Comparison of ENCODE assay signal across 23 cellular contexts in the genomic region with DNA sequence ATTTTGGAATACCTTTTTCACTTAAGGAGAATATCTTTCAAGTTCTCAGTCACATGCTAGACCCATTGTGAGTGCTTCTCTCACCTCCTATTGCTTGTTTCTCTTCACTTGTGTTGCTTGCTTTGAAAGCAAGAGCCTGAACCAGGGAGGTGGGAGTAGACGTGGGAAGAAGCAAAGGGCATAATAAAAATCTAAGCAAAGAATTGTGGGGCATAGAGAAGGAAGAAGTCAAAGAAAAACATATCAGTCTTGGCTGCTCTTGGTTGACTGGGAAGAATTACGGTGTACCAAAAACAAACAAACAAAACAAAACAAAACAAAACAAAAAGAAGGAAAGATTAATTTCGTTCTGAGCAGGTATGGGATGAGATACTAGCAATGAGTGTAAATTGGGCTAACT. TPM values are rescaled to one million over a fixed set of nuclear protein-coding genes. Genes with fewer than 3 reads are reported as not detected.
A peak's percentile ranks its signal among the peaks of the same experiment; 100 is the strongest.
DNase-seq lines count a peak whose midpoint lies in the region; ATAC-seq and TF ChIP-seq lines count a peak whose summit lies in the region.
"Had no signal": no experiment of that assay in that cellular context is flagged by ENCODE, and none has a peak within 500 bp of the region (broad histone marks: within the 10 kb centered on the region; RNA-seq: fewer than 3 reads in every experiment).

No MANE protein-coding gene starts in this region.

- H3K27ac Mint-ChIP-seq in activated T-helper 1 cell treated with anti-CD3 and anti-CD28 coated beads, Interleukin-12 subunit alpha, Interleukin-12 subunit beta, Interleukin-2, Interleukin-4 antibody, amounts not matched to agents 30 ng/mL and 10 ng/mL and 1 ng/mL, durations not matched to agents 14 hours and 24 hours and 36 hours, result peak overlapping the region; percentile 15
- H3K27ac Mint-ChIP-seq in stimulated activated effector memory CD8-positive, alpha-beta T cell treated with anti-CD3 and anti-CD28 coated beads, Interleukin-12 subunit alpha, Interleukin-12 subunit beta, amount 100 ng/mL, for 72 hours, result peak overlapping the region; percentile 2
- H3K27ac Mint-ChIP-seq in immature natural killer cell, result no peak overlapping the region
- H3K27ac Mint-ChIP-seq: B cell; CD4-positive, alpha-beta T cell; CD8-positive, alpha-beta T cell had no signal

- no peak for ATAC-seq in stimulated activated effector memory CD8-positive, alpha-beta T cell treated with anti-CD3 and anti-CD28 coated beads, Interleukin-12 subunit alpha, Interleukin-12 subunit beta, amount 100 ng/mL, for 72 hours
- no peak for ATAC-seq in gastroesophageal sphincter
- ATAC-seq: A549; CD8-positive, alpha-beta T cell; GM12878 had no signal

- H3K27ac ChIP-seq in HEK293 (ENCODE audit: extremely low read depth, low read depth, low read length) (no peak overlapping the region), gastroesophageal sphincter (no peak overlapping the region)
- H3K27ac ChIP-seq: A549; BLaER1 treated with 17β-estradiol and CSF1 and Interleukin-3, amounts not matched to agents 10 nM and 100 nM; C4-2B had no signal

- H3K4me1 ChIP-seq in HEK293 (ENCODE audit: control insufficient read depth, insufficient read depth, low read length) (no peaks in the 10 kb centered on the region), gastroesophageal sphincter (no peaks in the 10 kb centered on the region)
- H3K4me1 ChIP-seq: A549; BLaER1 treated with 17β-estradiol and CSF1 and Interleukin-3, amounts not matched to agents 10 nM and 100 nM had no signal

- 54 to 80% methylated on average over 2 to 3 of the region's 3 CpGs for WGBS in gastroesophageal sphincter (ENCODE audit: low coverage in 1 of 2), 2 donors

- H3K9me3 ChIP-seq in HEK293 (ENCODE audit: control insufficient read depth, insufficient read depth, low read depth, low read length) (no peaks in the 10 kb centered on the region), gastroesophageal sphincter (no peaks in the 10 kb centered on the region)
- H3K9me3 ChIP-seq: A549 had no signal

- H3K4me3 ChIP-seq in HEK293 (ENCODE audit: low read depth, low read length) (no peak overlapping the region), gastroesophageal sphincter (no peak overlapping the region)
- H3K4me3 ChIP-seq: A549; BLaER1 treated with 17β-estradiol and CSF1 and Interleukin-3, amounts not matched to agents 10 nM and 100 nM; GM12878 had no signal

- no peak for TF ChIP-seq POLR2A in gastroesophageal sphincter (IDR thresholded peaks at IDR 0.05)

- no peak overlapping the region for H3K4me3 Mint-ChIP-seq in activated T-helper 1 cell treated with anti-CD3 and anti-CD28 coated beads, Interleukin-12 subunit alpha, Interleukin-12 subunit beta, Interleukin-2, Interleukin-4 antibody, amounts not matched to agents 30 ng/mL and 10 ng/mL and 1 ng/mL, durations not matched to agents 14 hours and 24 hours and 36 hours
- H3K4me3 Mint-ChIP-seq in stimulated activated effector memory CD8-positive, alpha-beta T cell treated with anti-CD3 and anti-CD28 coated beads, Interleukin-12 subunit alpha, Interleukin-12 subunit beta, amount 100 ng/mL, for 72 hours, result no peak overlapping the region
- H3K4me3 Mint-ChIP-seq in immature natural killer cell, result no peak overlapping the region
- H3K4me3 Mint-ChIP-seq: B cell; CD4-positive, alpha-beta T cell; CD8-positive, alpha-beta T cell had no signal

- intact Hi-C loops in activated T-helper 1 cell treated with anti-CD3 and anti-CD28 coated beads, Interleukin-12 subunit alpha, Interleukin-12 subunit beta, Interleukin-2, Interleukin-4 antibody, amounts not matched to agents 30 ng/mL and 10 ng/mL and 1 ng/mL, durations not matched to agents 14 hours and 24 hours and 36 hours (cut with micrococcal nuclease), result no loop called here

- no peak for TF ChIP-seq EP300 in gastroesophageal sphincter (IDR thresholded peaks at IDR 0.05)

- H3K4me1 Mint-ChIP-seq in activated T-helper 1 cell treated with anti-CD3 and anti-CD28 coated beads, Interleukin-12 subunit alpha, Interleukin-12 subunit beta, Interleukin-2, Interleukin-4 antibody, amounts not matched to agents 30 ng/mL and 10 ng/mL and 1 ng/mL, durations not matched to agents 14 hours and 24 hours and 36 hours (ENCODE audit: low read depth), result no peaks in the 10 kb centered on the region
- H3K4me1 Mint-ChIP-seq in stimulated activated effector memory CD8-positive, alpha-beta T cell treated with anti-CD3 and anti-CD28 coated beads, Interleukin-12 subunit alpha, Interleukin-12 subunit beta, amount 100 ng/mL, for 72 hours, result no peaks in the 10 kb centered on the region
- no peaks in the 10 kb centered on the region for H3K4me1 Mint-ChIP-seq in immature natural killer cell
- H3K4me1 Mint-ChIP-seq: B cell had no signal

- H3K27me3 Mint-ChIP-seq in activated T-helper 1 cell treated with anti-CD3 and anti-CD28 coated beads, Interleukin-12 subunit alpha, Interleukin-12 subunit beta, Interleukin-2, Interleukin-4 antibody, amounts not matched to agents 30 ng/mL and 10 ng/mL and 1 ng/mL, durations not matched to agents 14 hours and 24 hours and 36 hours (ENCODE audit: insufficient read depth), result peaks cover 2% of the 10 kb centered on the region
- peaks cover 0 to 3% (median 0%) of the 10 kb centered on the region in 3 donors for H3K27me3 Mint-ChIP-seq in immature natural killer cell (ENCODE audit: low read depth in 3 of 3)
- H3K27me3 Mint-ChIP-seq: CD4-positive, alpha-beta T cell had no signal

- CTCF ChIA-PET in HEK293 (lab: Yijun Ruan, JAX), result interaction anchor here (0.7 kb wide), 1 partner anchor 464 kb away, joined by 4 read pairs; no protein-coding TSS in a partner anchor

- POLR2A ChIA-PET in HEK293 (lab: Yijun Ruan, JAX), result no interaction called here

- H3K27me3 ChIP-seq in gastroesophageal sphincter, result no peaks in the 10 kb centered on the region
- H3K27me3 ChIP-seq: BLaER1 treated with 17β-estradiol and CSF1 and Interleukin-3, amounts not matched to agents 10 nM and 100 nM had no signal

- H3K36me3 Mint-ChIP-seq in activated T-helper 1 cell treated with anti-CD3 and anti-CD28 coated beads, Interleukin-12 subunit alpha, Interleukin-12 subunit beta, Interleukin-2, Interleukin-4 antibody, amounts not matched to agents 30 ng/mL and 10 ng/mL and 1 ng/mL, durations not matched to agents 14 hours and 24 hours and 36 hours (ENCODE audit: low read depth), result no peaks in the 10 kb centered on the region
- H3K36me3 Mint-ChIP-seq in stimulated activated effector memory CD8-positive, alpha-beta T cell treated with anti-CD3 and anti-CD28 coated beads, Interleukin-12 subunit alpha, Interleukin-12 subunit beta, amount 100 ng/mL, for 72 hours, result no peaks in the 10 kb centered on the region
- no peaks in the 10 kb centered on the region for H3K36me3 Mint-ChIP-seq in immature natural killer cell
- H3K36me3 Mint-ChIP-seq: CD8-positive, alpha-beta T cell had no signal

- no peak for TF ChIP-seq CTCF in HEK293 (tag by site-specific recombination; IDR thresholded peaks at IDR 0.05)
- TF ChIP-seq CTCF in gastroesophageal sphincter (IDR thresholded peaks at IDR 0.05), result no peak

- H3K36me3 ChIP-seq in HEK293 (ENCODE audit: control insufficient read depth in 2 of 2, insufficient read depth in 1 of 2, low read length in 2 of 2) (no peaks in the 10 kb centered on the region), gastroesophageal sphincter (no peaks in the 10 kb centered on the region)
- H3K36me3 ChIP-seq: BLaER1 treated with 17β-estradiol and CSF1 and Interleukin-3, amounts not matched to agents 10 nM and 100 nM had no signal

- H3K9me3 Mint-ChIP-seq in activated T-helper 1 cell treated with anti-CD3 and anti-CD28 coated beads, Interleukin-12 subunit alpha, Interleukin-12 subunit beta, Interleukin-2, Interleukin-4 antibody, amounts not matched to agents 30 ng/mL and 10 ng/mL and 1 ng/mL, durations not matched to agents 14 hours and 24 hours and 36 hours, result no peaks in the 10 kb centered on the region
- H3K9me3 Mint-ChIP-seq in stimulated activated effector memory CD8-positive, alpha-beta T cell treated with anti-CD3 and anti-CD28 coated beads, Interleukin-12 subunit alpha, Interleukin-12 subunit beta, amount 100 ng/mL, for 72 hours, result no peaks in the 10 kb centered on the region
- H3K9me3 Mint-ChIP-seq in immature natural killer cell, result no peaks in the 10 kb centered on the region
- H3K9me3 Mint-ChIP-seq: CD4-positive, alpha-beta T cell; CD8-positive, alpha-beta T cell had no signal

- no peak for DNase-seq in activated T-helper 1 cell treated with anti-CD3 and anti-CD28 coated beads, Interleukin-12 subunit alpha, Interleukin-12 subunit beta, Interleukin-2, Interleukin-4 antibody, amounts not matched to agents 30 ng/mL and 10 ng/mL and 1 ng/mL, durations not matched to agents 14 hours and 24 hours and 36 hours (ENCODE audit: low spot score)
- peak; percentile 3 for DNase-seq in kidney glomerular epithelial cell (lab: John Stamatoyannopoulos, UW)
- DNase-seq in stimulated activated effector memory CD8-positive, alpha-beta T cell treated with anti-CD3 and anti-CD28 coated beads, Interleukin-12 subunit alpha, Interleukin-12 subunit beta, amount 100 ng/mL, for 72 hours (ENCODE audit: low spot score in 2 of 2), result no peak
- no peak for DNase-seq in effector CD8-positive, alpha-beta T cell (lab: John Stamatoyannopoulos, UW)
- DNase-seq in immature natural killer cell, result no peak
- DNase-seq in ureter (ENCODE audit: low spot score), result no peak
- DNase-seq: AML-193; CD4-positive, alpha-beta T cell; CD8-positive, alpha-beta T cell; DMS 273 treated with DMSO at 0.1 percent for 48 hours; DMS153; DMS53; DMS79; DND-41; EL; GDM1 had no signal

TF ChIP-seq in HEK293, 187 proteins besides CTCF, POLR2A, EP300 and RAD21:
- TF ChIP-seq SP2 (tag by site-specific recombination; IDR thresholded peaks at IDR 0.05), result no peak
- TF ChIP-seq EGR2 (tag by site-specific recombination; IDR thresholded peaks at IDR 0.05; ENCODE audit: low read depth), result peak; percentile 65
- TF ChIP-seq ZNF416 (tag by site-specific recombination; IDR thresholded peaks at IDR 0.05), result no peak
- TF ChIP-seq ZFHX2 (tag by site-specific recombination; conservative IDR thresholded peaks at IDR 0.05), result 0 out of 2 replicates have a peak, but pooled peaks have one; percentile 18
TF ChIP-seq in HEK293: peak in this region for 2.

RNA-seq across cellular contexts. Expression of a gene that starts 48.9 kb away (rescaled TPM):
- 44.0 and 46.5 TPM in 2 replicates for total RNA-seq in activated T-helper 1 cell treated with anti-CD3 and anti-CD28 coated beads, Interleukin-12 subunit alpha, Interleukin-12 subunit beta, Interleukin-2, Interleukin-4 antibody, amounts not matched to agents 30 ng/mL and 10 ng/mL and 1 ng/mL, durations not matched to agents 14 hours and 24 hours and 36 hours
- total RNA-seq in gastroesophageal sphincter (10 to 100 TPM; 17.9 to 41.4 (median 29.9) TPM), ureter (31.7 TPM)
- polyA plus RNA-seq in immature natural killer cell, result 1 to 10 TPM in 2 of 3 donors, under 1 TPM in 1; 0.46 to 1.4 (median 1.1) TPM

Comparison
In these comparisons a context has a peak if more than half of its experiments do, and no peak if none do; other contexts are left out.
1. H3K27ac Mint-ChIP-seq: peak in activated T-helper 1 cell treated with anti-CD3 and anti-CD28 coated beads, Interleukin-12 subunit alpha, Interleukin-12 subunit beta, Interleukin-2, Interleukin-4 antibody, amounts not matched to agents 30 ng/mL and 10 ng/mL and 1 ng/mL, durations not matched to agents 14 hours and 24 hours and 36 hours (single experiment) and stimulated activated effector memory CD8-positive, alpha-beta T cell treated with anti-CD3 and anti-CD28 coated beads, Interleukin-12 subunit alpha, Interleukin-12 subunit beta, amount 100 ng/mL, for 72 hours (single experiment); none in immature natural killer cell (0 of 6).